ENCODE assay signal across 14 cellular contexts in genomic region chr10:11212686-11213085, GRCh38.
DNase-seq lines count a peak whose midpoint lies in the region; ATAC-seq lines count a peak whose summit lies in the region.
"Had no signal": no experiment of that assay in that cellular context is flagged by ENCODE, and none has a peak within 500 bp of the region (broad histone marks: within the 10 kb centered on the region; RNA-seq: fewer than 3 reads in every experiment).

No MANE protein-coding gene starts in this region.

- ATAC-seq in activated CD4-positive, alpha-beta T cell treated with anti-CD3 and anti-CD28 coated beads for 36 hours: no peak
- no peak for ATAC-seq in activated naive CD4-positive, alpha-beta T cell treated with anti-CD3 and anti-CD28 coated beads, Interleukin-2, amount 50 U/mL, for 72 hours
- ATAC-seq in naive thymus-derived CD8-positive, alpha-beta T cell: no peak
- ATAC-seq in GM21723 (IDR thresholded peaks at IDR 0.05; ENCODE audit: unreplicated experiment) (no peak), GM18511 (IDR thresholded peaks at IDR 0.05; ENCODE audit: unreplicated experiment) (no peak)
- ATAC-seq: HCT116 had no signal

- H3K4me1 Mint-ChIP-seq in activated CD4-positive, alpha-beta T cell treated with anti-CD3 and anti-CD28 coated beads for 36 hours: peaks cover 99% of the 10 kb centered on the region
- peaks cover 98 to 100% (median 99%) of the 10 kb centered on the region in 3 donors for H3K4me1 Mint-ChIP-seq in CD8-positive, alpha-beta memory T cell
- peaks cover 62 to 100% (median 98%) of the 10 kb centered on the region in 4 donors for H3K4me1 Mint-ChIP-seq in naive thymus-derived CD8-positive, alpha-beta T cell

- H3K36me3 Mint-ChIP-seq in activated CD4-positive, alpha-beta T cell treated with anti-CD3 and anti-CD28 coated beads for 36 hours (ENCODE audit: low read depth): peaks cover 70% of the 10 kb centered on the region
- peaks cover 0 to 82% (median 21%) of the 10 kb centered on the region in 3 donors for H3K36me3 Mint-ChIP-seq in CD8-positive, alpha-beta memory T cell
- peaks cover 22 to 62% of the 10 kb centered on the region in 2 donors for H3K36me3 Mint-ChIP-seq in activated naive CD4-positive, alpha-beta T cell treated with anti-CD3 and anti-CD28 coated beads, Interleukin-2, amount 50 U/mL, for 72 hours
- H3K36me3 Mint-ChIP-seq in naive thymus-derived CD8-positive, alpha-beta T cell: peaks cover 0 to 84% (median 16%) of the 10 kb centered on the region in 3 donors
- H3K36me3 Mint-ChIP-seq: mesothelial cell of epicardium had no signal

- no peak overlapping the region for H3K27ac ChIP-seq in CD8-positive, alpha-beta memory T cell (ENCODE audit: low read depth, low read length)

- DNase-seq in activated CD4-positive, alpha-beta T cell treated with anti-CD3 and anti-CD28 coated beads for 36 hours: no peak
- DNase-seq in activated CD4-positive, alpha-beta T cell treated with anti-CD3 and anti-CD28 coated beads, Interleukin-2, amount 50 U/mL, for 48 hours: no peak
- no peak for DNase-seq in CD8-positive, alpha-beta memory T cell
- no peak for DNase-seq in activated naive CD4-positive, alpha-beta T cell treated with anti-CD3 and anti-CD28 coated beads, Interleukin-2, amount 50 U/mL, for 72 hours (ENCODE audit: low spot score in 2 of 2)
- no peak for DNase-seq in naive thymus-derived CD8-positive, alpha-beta T cell
- DNase-seq in nucleus accumbens (lab: John Stamatoyannopoulos, UW): no peak
- DNase-seq: amniotic stem cell, NCI-H2029, OCI-M1 had no signal

- no peaks in the 10 kb centered on the region for H3K27me3 Mint-ChIP-seq in activated CD4-positive, alpha-beta T cell treated with anti-CD3 and anti-CD28 coated beads for 36 hours
- no peaks in the 10 kb centered on the region for H3K27me3 Mint-ChIP-seq in CD8-positive, alpha-beta memory T cell
- H3K27me3 Mint-ChIP-seq in naive thymus-derived CD8-positive, alpha-beta T cell: no peaks in the 10 kb centered on the region

- no peaks in the 10 kb centered on the region for H3K9me3 ChIP-seq in CD8-positive, alpha-beta memory T cell (ENCODE audit: low read length)
- H3K9me3 ChIP-seq: tibial nerve had no signal

- peaks cover 90% of the 10 kb centered on the region for H3K4me1 ChIP-seq in CD8-positive, alpha-beta memory T cell (ENCODE audit: insufficient read depth, low read length)

- no peaks in the 10 kb centered on the region for H3K27me3 ChIP-seq in CD8-positive, alpha-beta memory T cell (ENCODE audit: insufficient read depth, low read length, poor library complexity, severe bottlenecking)
- H3K27me3 ChIP-seq: tibial nerve had no signal

- intact Hi-C loops in activated CD4-positive, alpha-beta T cell treated with anti-CD3 and anti-CD28 coated beads for 36 hours (cut with DNase I, micrococcal nuclease): no loop called here

- peaks cover 9% of the 10 kb centered on the region for H3K36me3 ChIP-seq in CD8-positive, alpha-beta memory T cell (ENCODE audit: insufficient read depth, low read length)

- H3K9me3 Mint-ChIP-seq in activated CD4-positive, alpha-beta T cell treated with anti-CD3 and anti-CD28 coated beads for 36 hours (ENCODE audit: low read depth): no peaks in the 10 kb centered on the region
- H3K9me3 Mint-ChIP-seq in CD8-positive, alpha-beta memory T cell: no peaks in the 10 kb centered on the region
- H3K9me3 Mint-ChIP-seq in activated naive CD4-positive, alpha-beta T cell treated with anti-CD3 and anti-CD28 coated beads, Interleukin-2, amount 50 U/mL, for 72 hours: no peaks in the 10 kb centered on the region
- no peaks in the 10 kb centered on the region for H3K9me3 Mint-ChIP-seq in naive thymus-derived CD8-positive, alpha-beta T cell
- H3K9me3 Mint-ChIP-seq: mesothelial cell of epicardium had no signal

- POLR2A ChIA-PET in activated CD4-positive, alpha-beta T cell treated with anti-CD3 and anti-CD28 coated beads for 36 hours (lab: Charles Lee): interaction anchor here (1.1 kb wide), 1 partner anchor 13 kb away, joined by 5 read pairs; no protein-coding TSS in a partner anchor
- POLR2A ChIA-PET in CD8-positive, alpha-beta memory T cell (lab: Charles Lee): no interaction called here
- POLR2A ChIA-PET in naive thymus-derived CD8-positive, alpha-beta T cell (lab: Charles Lee): interaction anchor here (0.6 to 6.4 kb wide), 3 partner anchors 14 to 63 kb away, joined by 4 to 28 read pairs (median 4); no protein-coding TSS in a partner anchor

- CTCF ChIA-PET in activated CD4-positive, alpha-beta T cell treated with anti-CD3 and anti-CD28 coated beads for 36 hours (lab: Charles Lee): interaction anchor here (0.7 to 3.3 kb wide), 5 partner anchors 13 to 67 kb away, joined by 3 to 15 read pairs (median 3); no protein-coding TSS in a partner anchor
- CTCF ChIA-PET in CD8-positive, alpha-beta memory T cell (lab: Charles Lee): interaction anchor here (1.4 kb wide), 1 partner anchor 71 kb away, joined by 3 read pairs; no protein-coding TSS in a partner anchor

- no peak overlapping the region for H3K4me3 ChIP-seq in CD8-positive, alpha-beta memory T cell (ENCODE audit: low read length)
- H3K4me3 ChIP-seq: tibial nerve had no signal

- peak overlapping the region; percentile 55 for H3K4me3 Mint-ChIP-seq in activated CD4-positive, alpha-beta T cell treated with anti-CD3 and anti-CD28 coated beads for 36 hours
- H3K4me3 Mint-ChIP-seq in CD8-positive, alpha-beta memory T cell: peak overlapping the region; percentile 16 to 77 (median 64)
- peak overlapping the region; percentile 2 to 85 (median 66) for H3K4me3 Mint-ChIP-seq in naive thymus-derived CD8-positive, alpha-beta T cell
- H3K4me3 Mint-ChIP-seq: mesothelial cell of epicardium had no signal

- H3K27ac Mint-ChIP-seq in activated CD4-positive, alpha-beta T cell treated with anti-CD3 and anti-CD28 coated beads for 36 hours: peak overlapping the region; percentile 97
- H3K27ac Mint-ChIP-seq in CD8-positive, alpha-beta memory T cell: peak overlapping the region in 7 of 8 donors; percentile 31 to 95 (median 92)
- peak overlapping the region; percentile 82 to 93 for H3K27ac Mint-ChIP-seq in activated naive CD4-positive, alpha-beta T cell treated with anti-CD3 and anti-CD28 coated beads, Interleukin-2, amount 50 U/mL, for 72 hours
- peak overlapping the region in 9 of 10 donors; percentile 69 to 93 (median 87) for H3K27ac Mint-ChIP-seq in naive thymus-derived CD8-positive, alpha-beta T cell
- H3K27ac Mint-ChIP-seq: mesothelial cell of epicardium had no signal
